In genomic region chr17:30337393-30337999, GRCh38 we compare ENCODE assay signal across 33 cellular contexts. TPM values are rescaled to one million over a fixed set of nuclear protein-coding genes. Genes with fewer than 3 reads are reported as not detected.
DNase-seq lines count a peak whose midpoint lies in the region; ATAC-seq and TF ChIP-seq lines count a peak whose summit lies in the region.
"Had no signal": no experiment of that assay in that cellular context is flagged by ENCODE, and none has a peak within 500 bp of the region (broad histone marks: within the 10 kb centered on the region; RNA-seq: fewer than 3 reads in every experiment).

No MANE protein-coding gene starts in this region.

- peaks cover 28% of the 10 kb centered on the region for H3K4me1 Mint-ChIP-seq in activated CD4-positive, alpha-beta T cell treated with anti-CD3 and anti-CD28 coated beads, Interleukin-2, amount 10 ng/mL, durations not matched to agents 24 days and 14 days

- H3F3A ChIP-seq in SK-N-SH (replicated peaks; ENCODE audit: insufficient read depth) = peaks cover 12% of the 10 kb centered on the region

- no peaks in the 10 kb centered on the region for H3K36me3 Mint-ChIP-seq in activated CD4-positive, alpha-beta T cell treated with anti-CD3 and anti-CD28 coated beads, Interleukin-2, amount 10 ng/mL, durations not matched to agents 24 days and 14 days (ENCODE audit: low read depth)
- H3K36me3 Mint-ChIP-seq: activated naive CD8-positive, alpha-beta T cell treated with anti-CD3 and anti-CD28 coated beads for 36 hours; CD4-positive, CD25-positive, alpha-beta regulatory T cell had no signal

- no peak for TF ChIP-seq CTCF in SK-N-SH (IDR thresholded peaks at IDR 0.05)
- TF ChIP-seq CTCF in esophagus muscularis mucosa (IDR thresholded peaks at IDR 0.05) = no peak

- H3K4me3 ChIP-seq in SK-N-SH (ENCODE audit: low read depth in 2 of 2, low read length in 1 of 2) (no peak overlapping the region), esophagus muscularis mucosa (no peak overlapping the region), mesendoderm (ENCODE audit: low read length) (no peak overlapping the region)
- H3K4me3 ChIP-seq: pancreas, PC-9, smooth muscle cell, testis, uterus had no signal

- H3K4me1 ChIP-seq in SK-N-SH (ENCODE audit: control insufficient read depth in 1 of 2, insufficient read depth in 2 of 2, low read depth in 1 of 2, low read length in 1 of 2) (peaks cover 7 to 13% of the 10 kb centered on the region in 2 experiments; a peak in 2 of 4 replicates), esophagus muscularis mucosa (peaks cover 5 to 26% (median 21%) of the 10 kb centered on the region in 4 donors), mesendoderm (ENCODE audit: control insufficient read depth, low read depth, low read length) (no peaks in the 10 kb centered on the region)
- H3K4me1 ChIP-seq: testis, uterus had no signal

- WGBS in SK-N-SH (ENCODE audit: low lambda C conversion rate) = 92% methylated on average over 1 of the region's 1 CpG
- WGBS in esophagus muscularis mucosa = 100% methylated on average over 1 of the region's 1 CpG
- no CpG with 5 or more reads among the region's 1 CpG for WGBS in mesendoderm (ENCODE audit: extremely low coverage, insufficient coverage, low lambda C conversion rate)

- no peak for ATAC-seq in SK-N-SH treated with all-trans-retinoic acid at 6 μM for 48 hours
- ATAC-seq in GM21529 (IDR thresholded peaks at IDR 0.05; ENCODE audit: unreplicated experiment) = no peak

- H3K9ac ChIP-seq in SK-N-SH (no peak overlapping the region), mesendoderm (ENCODE audit: low read length) (no peak overlapping the region)

- no peak overlapping the region for H3K56ac ChIP-seq in mesendoderm (ENCODE audit: low read length)

- no peak overlapping the region for H4K8ac ChIP-seq in mesendoderm (ENCODE audit: low read depth, low read length)

- H3K79me2 ChIP-seq in SK-N-SH (ENCODE audit: insufficient read depth) (no peaks in the 10 kb centered on the region), mesendoderm (ENCODE audit: control insufficient read depth, insufficient read depth, low read length) (no peaks in the 10 kb centered on the region)

- H3K9me3 ChIP-seq in SK-N-SH (no peaks in the 10 kb centered on the region), esophagus muscularis mucosa (no peaks in the 10 kb centered on the region)
- H3K9me3 ChIP-seq: pancreas, testis, uterus had no signal

- no peaks in the 10 kb centered on the region for H4K20me1 ChIP-seq in SK-N-SH (ENCODE audit: insufficient read depth)

- no peaks in the 10 kb centered on the region for H3K9me2 ChIP-seq in SK-N-SH

- no peak overlapping the region for H2BK5ac ChIP-seq in mesendoderm (ENCODE audit: low read length)

- DNase-seq in SK-N-SH (peak; percentile 9), esophagus muscularis mucosa (ENCODE audit: extremely low spot score) (peak; percentile 57), mesendoderm (peak; percentile 46), ureter (ENCODE audit: low spot score) (peak; percentile 6)
- no peak for DNase-seq in activated CD8-positive, alpha-beta memory T cell treated with anti-CD3 and anti-CD28 coated beads for 24 hours
- no peak for DNase-seq in activated CD4-positive, alpha-beta T cell treated with anti-CD3 and anti-CD28 coated beads, Interleukin-2, amount 10 ng/mL, durations not matched to agents 24 days and 14 days
- DNase-seq: 8988T; activated CD4-positive, alpha-beta T cell treated with anti-CD3 and anti-CD28 coated beads for 4 hours; activated effector memory CD4-positive, alpha-beta T cell treated with anti-CD3 and anti-CD28 coated beads, Interleukin-2, amount 50 U/mL, for 16 hours; activated naive CD8-positive, alpha-beta T cell treated with anti-CD3 and anti-CD28 coated beads for 36 hours; activated T-cell treated with anti-CD3 and anti-CD28 coated beads, Interleukin-2, amount 50 U/mL, for 1 hour; anterior cingulate cortex; CD4-positive, CD25-positive, alpha-beta regulatory T cell; EL; NCI-H1436 treated with DMSO at 0.1 percent for 48 hours; NCI-H2081 treated with DMSO at 0.1 percent for 48 hours; NCI-H2227 treated with DMSO at 0.1 percent for 48 hours; NCI-H69; stimulated activated CD8-positive, alpha-beta memory T cell treated with anti-CD3 and anti-CD28 coated beads, Interleukin-4, amount 100 ng/mL, for 48 hours; testis; uterus had no signal

- no peak overlapping the region for H4K5ac ChIP-seq in mesendoderm (ENCODE audit: low read length)

- TF ChIP-seq EP300 in SK-N-SH (IDR thresholded peaks at IDR 0.05; ENCODE audit: borderline replicate concordance in 1 of 2, low read depth in 1 of 2, low read length in 1 of 2) = no peak
- TF ChIP-seq EP300 in esophagus muscularis mucosa (IDR thresholded peaks at IDR 0.05) = no peak

- CTCF ChIA-PET in SK-N-SH (lab: Yijun Ruan, JAX) = interaction anchor here (0.6 to 6.0 kb wide), 11 partner anchors 9 to 232 kb away, joined by 3 to 54 read pairs (median 4); partner anchors contain the start of gene BLMH

- H2BK120ac ChIP-seq in mesendoderm (ENCODE audit: low read depth, low read length) = no peak overlapping the region

- H2BK15ac ChIP-seq in mesendoderm (replicated peaks; ENCODE audit: low read depth) = no peak overlapping the region

- H3K4me3 Mint-ChIP-seq in activated CD4-positive, alpha-beta T cell treated with anti-CD3 and anti-CD28 coated beads, Interleukin-2, amount 10 ng/mL, durations not matched to agents 24 days and 14 days = no peak overlapping the region
- H3K4me3 Mint-ChIP-seq: activated naive CD8-positive, alpha-beta T cell treated with anti-CD3 and anti-CD28 coated beads for 36 hours; CD4-positive, CD25-positive, alpha-beta regulatory T cell; nephron; stimulated activated naive CD8-positive, alpha-beta T cell treated with anti-CD3 and anti-CD28 coated beads, Interleukin-15, Interleukin-2, amounts not matched to agents 100 ng/mL and 50 ng/mL, for 24 hours; T-helper 2 cell treated with Interferon-gamma antibody and Interleukin-4, amounts not matched to agents 5 μg/mL and 100 μg/mL, for 36 hours had no signal

- H3K9me3 Mint-ChIP-seq in activated CD4-positive, alpha-beta T cell treated with anti-CD3 and anti-CD28 coated beads, Interleukin-2, amount 10 ng/mL, durations not matched to agents 24 days and 14 days = peaks cover 4% of the 10 kb centered on the region
- H3K9me3 Mint-ChIP-seq: nephron; T-helper 2 cell treated with Interferon-gamma antibody and Interleukin-4, amounts not matched to agents 5 μg/mL and 100 μg/mL, for 36 hours had no signal

- H3K4me2 ChIP-seq in SK-N-SH (no peak overlapping the region), mesendoderm (ENCODE audit: low read length) (no peak overlapping the region)
- H3K4me2 ChIP-seq: PC-9, smooth muscle cell had no signal

- H3K27ac ChIP-seq in SK-N-SH (ENCODE audit: low read depth in 2 of 2, low read length in 1 of 2) = no peak overlapping the region
- no peak overlapping the region for H3K27ac ChIP-seq in esophagus muscularis mucosa (replicated peaks in 1 of 4)
- no peak overlapping the region for H3K27ac ChIP-seq in mesendoderm (ENCODE audit: low read depth, low read length)
- H3K27ac ChIP-seq: epithelial cell of prostate, PC-9, testis, uterus had no signal

- intact Hi-C loops in esophagus muscularis mucosa (cut with DNase I) = loop anchor here (10.0 kb wide), 1 partner anchor 213 kb away; no protein-coding TSS in a partner anchor
- intact Hi-C loops in activated CD4-positive, alpha-beta T cell treated with anti-CD3 and anti-CD28 coated beads, Interleukin-2, amount 10 ng/mL, durations not matched to agents 24 days and 14 days (cut with micrococcal nuclease) = no loop called here

- H3K27ac Mint-ChIP-seq in activated CD4-positive, alpha-beta T cell treated with anti-CD3 and anti-CD28 coated beads, Interleukin-2, amount 10 ng/mL, durations not matched to agents 24 days and 14 days = no peak overlapping the region
- H3K27ac Mint-ChIP-seq: activated naive CD8-positive, alpha-beta T cell treated with anti-CD3 and anti-CD28 coated beads for 36 hours; CD4-positive, CD25-positive, alpha-beta regulatory T cell; stimulated activated naive CD8-positive, alpha-beta T cell treated with anti-CD3 and anti-CD28 coated beads, Interleukin-15, Interleukin-2, amounts not matched to agents 100 ng/mL and 50 ng/mL, for 24 hours; T-helper 2 cell treated with Interferon-gamma antibody and Interleukin-4, amounts not matched to agents 5 μg/mL and 100 μg/mL, for 36 hours had no signal

- no peak overlapping the region for H3K18ac ChIP-seq in mesendoderm (ENCODE audit: low read length)

- no peak overlapping the region for H2AFZ ChIP-seq in SK-N-SH (ENCODE audit: low read depth)
- H2AFZ ChIP-seq: PC-9 had no signal

- H3K27me3 ChIP-seq in SK-N-SH (ENCODE audit: insufficient read depth) (no peaks in the 10 kb centered on the region), esophagus muscularis mucosa (no peaks in the 10 kb centered on the region), mesendoderm (ENCODE audit: insufficient read depth, low read length, poor library complexity) (no peaks in the 10 kb centered on the region)
- H3K27me3 ChIP-seq: pancreas, testis, uterus had no signal

- no peak overlapping the region for H3K23ac ChIP-seq in mesendoderm (ENCODE audit: low read length)

- H3K36me3 ChIP-seq in SK-N-SH (replicated peaks in 1 of 2; ENCODE audit: control insufficient read depth in 1 of 2, insufficient read depth in 2 of 2, low read length in 1 of 2) (no peaks in the 10 kb centered on the region), esophagus muscularis mucosa (no peaks in the 10 kb centered on the region), mesendoderm (ENCODE audit: control insufficient read depth, insufficient read depth, low read length) (no peaks in the 10 kb centered on the region)
- H3K36me3 ChIP-seq: pancreas, uterus had no signal

- H3K27me3 Mint-ChIP-seq in activated CD4-positive, alpha-beta T cell treated with anti-CD3 and anti-CD28 coated beads, Interleukin-2, amount 10 ng/mL, durations not matched to agents 24 days and 14 days = peaks cover 8% of the 10 kb centered on the region
- H3K27me3 Mint-ChIP-seq: activated naive CD8-positive, alpha-beta T cell treated with anti-CD3 and anti-CD28 coated beads for 36 hours; CD4-positive, CD25-positive, alpha-beta regulatory T cell; stimulated activated naive CD8-positive, alpha-beta T cell treated with anti-CD3 and anti-CD28 coated beads, Interleukin-15, Interleukin-2, amounts not matched to agents 100 ng/mL and 50 ng/mL, for 24 hours had no signal

- POLR2A ChIA-PET in SK-N-SH (lab: Yijun Ruan, JAX) = interaction anchor here (0.8 kb wide), 1 partner anchor 15 kb away, joined by 3 read pairs; no protein-coding TSS in a partner anchor

- H3K4ac ChIP-seq in mesendoderm (ENCODE audit: low read depth, low read length) = no peak overlapping the region

- no peak for TF ChIP-seq POLR2A in esophagus muscularis mucosa (IDR thresholded peaks at IDR 0.05; ENCODE audit: low read depth)

- H3K79me1 ChIP-seq in mesendoderm (ENCODE audit: low read length) = no peaks in the 10 kb centered on the region

- H2AK5ac ChIP-seq in mesendoderm (ENCODE audit: low read length) = no peak overlapping the region

- TF ChIP-seq RAD21 in SK-N-SH (IDR thresholded peaks at IDR 0.05; ENCODE audit: low read length) = no peak

RNA-seq across cellular contexts. Expression of gene TMIGD1, which starts 3.6 kb away (rescaled TPM):
- polyA plus RNA-seq in SK-N-SH (2012; rRNA removed) = not detected in 2 replicates
- not detected in 2 replicates for polyA plus RNA-seq in SK-N-SH (2012; cell fraction: cytosol; rRNA removed)
- polyA plus RNA-seq in SK-N-SH (2012; cell fraction: nucleus; rRNA removed) = not detected in 2 replicates
- total RNA-seq in esophagus muscularis mucosa (under 1 TPM in 1 of 4 donors, not detected in 3; 0.29 TPM), ureter (not detected)
- not detected for polyA plus RNA-seq in mesendoderm (2013, experiment 1 of 2)
- not detected for polyA plus RNA-seq in mesendoderm (2013, experiment 2 of 2)
- not detected in 2 replicates for total RNA-seq in activated CD4-positive, alpha-beta T cell treated with anti-CD3 and anti-CD28 coated beads, Interleukin-2, amount 10 ng/mL, durations not matched to agents 24 days and 14 days
- total RNA-seq: activated naive CD8-positive, alpha-beta T cell treated with anti-CD3 and anti-CD28 coated beads for 36 hours; CD4-positive, CD25-positive, alpha-beta regulatory T cell; H4; lower leg skin; mononuclear cell; pancreas; PC-9; smooth muscle cell; testis; uterus had no signal
- polyA plus RNA-seq: CD4-positive, CD25-positive, alpha-beta regulatory T cell; pancreas; smooth muscle cell had no signal

RNA-seq across cellular contexts. Expression of gene CPD, which starts 41.2 kb away (rescaled TPM):
- 12.5 and 16.5 TPM in 2 replicates for polyA plus RNA-seq in SK-N-SH (2012; rRNA removed)
- 20.7 and 20.8 TPM in 2 replicates for polyA plus RNA-seq in SK-N-SH (2012; cell fraction: cytosol; rRNA removed)
- 8.2 and 14.7 TPM in 2 replicates for polyA plus RNA-seq in SK-N-SH (2012; cell fraction: nucleus; rRNA removed)
- total RNA-seq in esophagus muscularis mucosa = 100 to 1,000 TPM in 2 of 4 donors, 10 to 100 TPM in 2; 67.0 to 141 (median 95.1) TPM
- polyA plus RNA-seq in mesendoderm (2013, experiment 1 of 2) = 17.9 TPM
- polyA plus RNA-seq in mesendoderm (2013, experiment 2 of 2) = 16.7 TPM
- 61.0 TPM for total RNA-seq in ureter
- 26.6 and 33.4 TPM in 2 replicates for total RNA-seq in activated CD4-positive, alpha-beta T cell treated with anti-CD3 and anti-CD28 coated beads, Interleukin-2, amount 10 ng/mL, durations not matched to agents 24 days and 14 days

RNA-seq across cellular contexts. Expression of gene BLMH, which starts 45.8 kb away (rescaled TPM):
- 19.4 and 19.5 TPM in 2 replicates for polyA plus RNA-seq in SK-N-SH (2012; rRNA removed)
- polyA plus RNA-seq in SK-N-SH (2012; cell fraction: cytosol; rRNA removed) = 24.5 and 26.1 TPM in 2 replicates
- polyA plus RNA-seq in SK-N-SH (2012; cell fraction: nucleus; rRNA removed) = 15.5 and 22.4 TPM in 2 replicates
- total RNA-seq in esophagus muscularis mucosa = 10 to 100 TPM; 16.6 to 22.4 (median 20.8) TPM
- polyA plus RNA-seq in mesendoderm (2013, experiment 1 of 2) = 55.5 TPM
- polyA plus RNA-seq in mesendoderm (2013, experiment 2 of 2) = 54.7 TPM
- total RNA-seq in ureter = 30.7 TPM
- 68.2 and 72.8 TPM in 2 replicates for total RNA-seq in activated CD4-positive, alpha-beta T cell treated with anti-CD3 and anti-CD28 coated beads, Interleukin-2, amount 10 ng/mL, durations not matched to agents 24 days and 14 days

Comparison
In these comparisons a context has a peak if more than half of its experiments do, and no peak if none do; other contexts are left out.
1. DNase-seq: peak in SK-N-SH (single experiment), esophagus muscularis mucosa (single experiment), mesendoderm (single experiment) and ureter (single experiment); none in activated CD8-positive, alpha-beta memory T cell treated with anti-CD3 and anti-CD28 coated beads for 24 hours (single experiment) and activated CD4-positive, alpha-beta T cell treated with anti-CD3 and anti-CD28 coated beads, Interleukin-2, amount 10 ng/mL, durations not matched to agents 24 days and 14 days (single experiment).